In the genomic region with DNA sequence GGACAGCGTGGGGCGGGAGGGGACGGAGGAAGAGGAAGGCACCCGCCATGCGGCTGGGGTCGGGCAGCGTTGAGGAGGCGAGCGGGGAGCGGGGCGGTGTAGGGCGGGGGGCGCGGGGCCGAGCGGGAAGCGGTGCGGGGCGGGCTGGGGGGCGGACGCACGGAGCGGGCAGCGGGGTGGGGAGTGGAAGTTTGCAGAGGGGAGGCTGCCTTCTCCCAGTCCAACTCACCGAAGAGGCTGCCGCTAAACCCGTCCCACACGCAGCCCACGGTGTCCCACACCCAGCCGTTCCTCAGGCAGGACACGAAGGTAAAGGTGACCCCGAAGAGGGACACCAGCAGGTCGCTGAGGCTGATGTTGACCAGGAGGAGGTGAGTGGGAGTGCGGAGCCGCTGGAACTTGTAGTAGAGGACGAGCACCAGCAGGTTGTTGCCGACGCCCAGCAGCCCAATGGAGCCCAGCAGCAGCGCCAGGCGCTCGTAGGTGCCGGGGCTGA, we compare ENCODE assay signal across 2 cellular contexts.
TF ChIP-seq lines count a peak whose summit lies in the region.

No MANE protein-coding gene starts in this region.

TF ChIP-seq in GM23338, 12 proteins besides CTCF, POLR2A, EP300 and RAD21:
- TF ChIP-seq ZNF462 (CRISPR knock-in tag; IDR thresholded peaks at IDR 0.05) (no peak), JUNB (IDR thresholded peaks at IDR 0.05; ENCODE audit: unreplicated experiment) (no peak), EZH2phosphoT487 (IDR thresholded peaks at IDR 0.05; ENCODE audit: unreplicated experiment) (no peak), ZNF331 (CRISPR knock-in tag; IDR thresholded peaks at IDR 0.05; ENCODE audit: low read depth) (no peak), ZNF114 (CRISPR knock-in tag; IDR thresholded peaks at IDR 0.05) (no peak), NANOG (IDR thresholded peaks at IDR 0.05; ENCODE audit: borderline replicate concordance) (no peak)

TF ChIP-seq in neural cell, 6 proteins besides CTCF, POLR2A, EP300 and RAD21 (continued from another document):
- no peak for TF ChIP-seq SMC3 (conservative IDR thresholded peaks at IDR 0.05; ENCODE audit: poor library complexity)
